ENCODE assay signal across 7 cellular contexts in genomic region chr3:179324270-179324754, GRCh38. TPM values are rescaled to one million over a fixed set of nuclear protein-coding genes. Genes with fewer than 3 reads are reported as not detected.
DNase-seq lines count a peak whose midpoint lies in the region; ATAC-seq, FAIRE-seq and TF ChIP-seq lines count a peak whose summit lies in the region.

No MANE protein-coding gene starts in this region.

- H3K9me1 ChIP-seq in keratinocyte (ENCODE audit: control insufficient read depth, extremely low read depth, insufficient read depth, low read length) = no peaks in the 10 kb centered on the region

- peaks cover 18% of the 10 kb centered on the region for H3K4me1 ChIP-seq in keratinocyte (ENCODE audit: control insufficient read depth, extremely low read depth, insufficient read depth, low read length)

- no peak for ATAC-seq in activated naive CD8-positive, alpha-beta T cell treated with anti-CD3 and anti-CD28 coated beads, Interleukin-2, amount 10 ng/mL, durations not matched to agents 7 days and 5 days (ENCODE audit: low read depth)
- no peak for ATAC-seq in GM19467 (IDR thresholded peaks at IDR 0.05; ENCODE audit: unreplicated experiment)

- peak overlapping the region; percentile 76 to 94 (median 85) for H3K4me3 ChIP-seq in keratinocyte (ENCODE audit: control insufficient read depth in 2 of 3, extremely low read depth in 1 of 3, insufficient read depth in 2 of 3, low read depth in 1 of 3, low read length in 3 of 3)

- peak overlapping the region; percentile 20 for H2AFZ ChIP-seq in keratinocyte (ENCODE audit: control insufficient read depth, low read length)

- dilution Hi-C loops in keratinocyte (cut with MboI; ENCODE audit: extremely low pct_ligation_motif_present, low sequenced_read_pairs) = no loop called here

- no peaks in the 10 kb centered on the region for H3K27me3 ChIP-seq in keratinocyte (ENCODE audit: control insufficient read depth, extremely low read depth, insufficient read depth, low read length)

- peak overlapping the region; percentile 96 for H3K9ac ChIP-seq in keratinocyte (ENCODE audit: control insufficient read depth, extremely low read depth, insufficient read depth, low read length)

- H4K20me1 ChIP-seq in keratinocyte (ENCODE audit: control insufficient read depth, extremely low read depth, insufficient read depth, low read length) = no peaks in the 10 kb centered on the region

- H3K9me3 ChIP-seq in keratinocyte (ENCODE audit: control insufficient read depth, low read depth, low read length) = no peaks in the 10 kb centered on the region

- H3K27ac Mint-ChIP-seq in activated naive CD8-positive, alpha-beta T cell treated with anti-CD3 and anti-CD28 coated beads, Interleukin-2, amount 10 ng/mL, durations not matched to agents 7 days and 5 days = peak overlapping the region; percentile 92

- peak overlapping the region; percentile 90 for H3K27ac ChIP-seq in keratinocyte (ENCODE audit: control insufficient read depth, insufficient read depth, low read length)

- H3K4me1 Mint-ChIP-seq in activated naive CD8-positive, alpha-beta T cell treated with anti-CD3 and anti-CD28 coated beads, Interleukin-2, amount 10 ng/mL, durations not matched to agents 7 days and 5 days = peaks cover 22% of the 10 kb centered on the region

- peaks cover 2 to 12% of the 10 kb centered on the region in 2 experiments for H3K36me3 ChIP-seq in keratinocyte (ENCODE audit: control insufficient read depth in 2 of 2, extremely low read depth in 1 of 2, insufficient read depth in 2 of 2, low read length in 2 of 2)

- POLR2A ChIA-PET in activated naive CD8-positive, alpha-beta T cell treated with anti-CD3 and anti-CD28 coated beads, Interleukin-2, amount 10 ng/mL, durations not matched to agents 7 days and 5 days (lab: Charles Lee) = interaction anchor here (0.7 to 2.4 kb wide), 6 partner anchors 8 to 280 kb away, joined by 3 to 23 read pairs (median 4); partner anchors contain the start of genes MRPL47, NDUFB5, PIK3CA and ZMAT3

- DNase-seq in GM03348 (ENCODE audit: low spot score) (peak; percentile 40), Kasumi-1 (lab: John Stamatoyannopoulos, UW) (peak; percentile 54 to 57), keratinocyte (ENCODE audit: low read depth, low spot score) (no peak), superior temporal gyrus (ENCODE audit: extremely low spot score) (peak; percentile 41), NCI-H446 treated with DMSO at 0.1 percent for 48 hours (lab: John Stamatoyannopoulos, UW) (no peak)
- no peak for DNase-seq in activated naive CD8-positive, alpha-beta T cell treated with anti-CD3 and anti-CD28 coated beads, Interleukin-2, amount 10 ng/mL, durations not matched to agents 7 days and 5 days

- peaks cover 54% of the 10 kb centered on the region for H3K79me2 ChIP-seq in keratinocyte (ENCODE audit: control insufficient read depth, insufficient read depth, low read length)

- peak overlapping the region; percentile 90 for H3K4me2 ChIP-seq in keratinocyte (ENCODE audit: control insufficient read depth, extremely low read depth, insufficient read depth, low read depth, low read length)

- H3K9me3 Mint-ChIP-seq in activated naive CD8-positive, alpha-beta T cell treated with anti-CD3 and anti-CD28 coated beads, Interleukin-2, amount 10 ng/mL, durations not matched to agents 7 days and 5 days = no peaks in the 10 kb centered on the region

- peak; percentile 61 for FAIRE-seq in keratinocyte (lab: Jason Lieb, UNC)

- no peak for TF ChIP-seq CTCF in keratinocyte (optimal IDR thresholded peaks at IDR 0.05 in 1 of 3, IDR thresholded peaks at IDR 0.05 in 1 of 3, conservative IDR thresholded peaks at IDR 0.05 in 1 of 3; ENCODE audit: extremely low read depth in 1 of 3, insufficient read depth in 2 of 3, low read length in 3 of 3)

- H3K36me3 Mint-ChIP-seq in activated naive CD8-positive, alpha-beta T cell treated with anti-CD3 and anti-CD28 coated beads, Interleukin-2, amount 10 ng/mL, durations not matched to agents 7 days and 5 days = peaks cover 9% of the 10 kb centered on the region

- peak overlapping the region; percentile 90 for H3K4me3 Mint-ChIP-seq in activated naive CD8-positive, alpha-beta T cell treated with anti-CD3 and anti-CD28 coated beads, Interleukin-2, amount 10 ng/mL, durations not matched to agents 7 days and 5 days

- no peaks in the 10 kb centered on the region for H3K27me3 Mint-ChIP-seq in activated naive CD8-positive, alpha-beta T cell treated with anti-CD3 and anti-CD28 coated beads, Interleukin-2, amount 10 ng/mL, durations not matched to agents 7 days and 5 days

RNA-seq across cellular contexts. Expression of gene ZNF639, which starts 1.5 kb away (rescaled TPM):
- 10 to 100 TPM; 36.2 to 38.9 TPM for total RNA-seq in activated naive CD8-positive, alpha-beta T cell treated with anti-CD3 and anti-CD28 coated beads, Interleukin-2, amount 10 ng/mL, durations not matched to agents 7 days and 5 days
- polyA plus RNA-seq in keratinocyte = 7.6 to 15.8 TPM (median 14.9 TPM) in 3 replicates
- polyA plus RNA-seq in keratinocyte (2011; ENCODE audit: low read depth) = 14.7 TPM
- polyA plus RNA-seq in keratinocyte (2011; cell fraction: cytosol; rRNA removed) = 7.8 and 16.0 TPM in 2 replicates
- 7.6 and 9.9 TPM in 2 replicates for polyA plus RNA-seq in keratinocyte (2011; cell fraction: nucleus; rRNA removed)
- 10.2 and 21.7 TPM in 2 replicates for polyA plus RNA-seq in keratinocyte (2012; ENCODE audit: low replicate concordance)
- polyA minus RNA-seq in keratinocyte = 4.9 to 15.1 TPM (median 5.5 TPM) in 3 replicates
- 10.0 TPM for polyA minus RNA-seq in keratinocyte (2011; cell fraction: cytosol; rRNA and poly(A)+ RNA removed)
- polyA minus RNA-seq in keratinocyte (2011; cell fraction: nucleus; rRNA and poly(A)+ RNA removed) = 3.5 and 7.2 TPM in 2 replicates

RNA-seq across cellular contexts. Expression of gene MFN1, which starts 23.2 kb away (rescaled TPM):
- total RNA-seq in activated naive CD8-positive, alpha-beta T cell treated with anti-CD3 and anti-CD28 coated beads, Interleukin-2, amount 10 ng/mL, durations not matched to agents 7 days and 5 days = 10 to 100 TPM; 32.9 to 39.0 TPM
- 26.5 to 50.2 TPM (median 36.8 TPM) in 3 replicates for polyA plus RNA-seq in keratinocyte
- polyA plus RNA-seq in keratinocyte (2011; ENCODE audit: low read depth) = 106 TPM
- polyA plus RNA-seq in keratinocyte (2011; cell fraction: cytosol; rRNA removed) = 21.1 and 36.4 TPM in 2 replicates
- polyA plus RNA-seq in keratinocyte (2011; cell fraction: nucleus; rRNA removed) = 47.5 and 69.2 TPM in 2 replicates
- polyA plus RNA-seq in keratinocyte (2012; ENCODE audit: low replicate concordance) = 25.2 and 38.5 TPM in 2 replicates
- 6.6 to 74.2 TPM (median 25.4 TPM) in 3 replicates for polyA minus RNA-seq in keratinocyte
- 24.7 TPM for polyA minus RNA-seq in keratinocyte (2011; cell fraction: cytosol; rRNA and poly(A)+ RNA removed)
- polyA minus RNA-seq in keratinocyte (2011; cell fraction: nucleus; rRNA and poly(A)+ RNA removed) = 30.7 and 75.5 TPM in 2 replicates

Comparison
In these comparisons a context has a peak if more than half of its experiments do, and no peak if none do; other contexts are left out.
1. DNase-seq: peak in GM03348 (single experiment), Kasumi-1 (2 of 2) and superior temporal gyrus (single experiment); none in activated naive CD8-positive, alpha-beta T cell treated with anti-CD3 and anti-CD28 coated beads, Interleukin-2, amount 10 ng/mL, durations not matched to agents 7 days and 5 days (single experiment), keratinocyte (single experiment) and NCI-H446 treated with DMSO at 0.1 percent for 48 hours (single experiment).